1 cellular context compared by ENCODE assay signal in the genomic region with DNA sequence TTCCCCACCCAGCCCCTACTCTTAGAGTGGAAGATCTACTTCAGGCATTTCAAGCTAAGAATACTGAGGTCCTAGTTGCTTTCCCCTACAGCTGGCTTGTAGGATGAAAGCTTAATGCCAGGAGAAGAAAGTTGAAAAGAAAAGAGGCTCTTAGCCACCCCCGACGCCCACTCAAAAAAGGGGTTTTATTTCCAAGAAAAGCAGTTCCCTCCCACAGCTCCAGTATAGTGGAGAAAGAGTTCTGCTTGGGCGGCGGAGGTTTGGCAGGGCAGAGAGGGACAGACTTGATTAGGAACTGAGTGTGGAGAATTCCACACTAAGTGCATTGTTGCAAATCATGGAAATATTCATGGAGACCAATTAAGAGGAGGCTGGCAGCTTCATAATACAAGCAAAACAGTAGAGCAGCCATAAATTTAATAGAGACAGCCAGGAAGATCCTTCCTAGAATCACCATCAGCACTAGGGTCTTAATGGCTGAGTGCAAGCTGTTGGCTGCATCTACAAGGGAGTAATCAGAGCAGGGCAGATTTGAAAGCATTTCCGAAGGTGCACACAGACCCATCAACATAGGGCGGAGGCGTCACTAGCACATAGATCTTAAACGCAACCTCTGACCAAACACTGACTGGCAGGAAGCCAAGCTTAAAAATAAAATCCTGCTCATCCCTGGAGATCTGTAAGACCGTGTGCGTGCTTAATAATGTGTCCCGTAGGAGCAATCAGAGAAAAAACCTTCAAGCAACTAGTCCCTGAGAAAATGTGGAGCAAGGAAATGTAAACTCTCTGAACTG.
TF ChIP-seq lines count a peak whose summit lies in the region.

No MANE protein-coding gene starts in this region.

TF ChIP-seq in SK-N-SH treated with all-trans-retinoic acid at 6 μM for 48 hours, 23 proteins besides CTCF, POLR2A, EP300 and RAD21 (continued from another document):
- TF ChIP-seq, protein P1, sequence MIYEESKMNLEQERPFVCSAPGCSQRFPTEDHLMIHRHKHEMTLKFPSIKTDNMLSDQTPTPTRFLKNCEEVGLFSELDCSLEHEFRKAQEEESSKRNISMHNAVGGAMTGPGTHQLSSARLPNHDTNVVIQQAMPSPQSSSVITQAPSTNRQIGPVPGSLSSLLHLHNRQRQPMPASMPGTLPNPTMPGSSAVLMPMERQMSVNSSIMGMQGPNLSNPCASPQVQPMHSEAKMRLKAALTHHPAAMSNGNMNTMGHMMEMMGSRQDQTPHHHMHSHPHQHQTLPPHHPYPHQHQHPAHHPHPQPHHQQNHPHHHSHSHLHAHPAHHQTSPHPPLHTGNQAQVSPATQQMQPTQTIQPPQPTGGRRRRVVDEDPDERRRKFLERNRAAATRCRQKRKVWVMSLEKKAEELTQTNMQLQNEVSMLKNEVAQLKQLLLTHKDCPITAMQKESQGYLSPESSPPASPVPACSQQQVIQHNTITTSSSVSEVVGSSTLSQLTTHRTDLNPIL (CRISPR knock-in tag; IDR thresholded peaks at IDR 0.05; ENCODE audit: low read depth), result no peak
- TF ChIP-seq RARB (CRISPR knock-in tag; IDR thresholded peaks at IDR 0.05), result no peak
- TF ChIP-seq ZNF70 (CRISPR knock-in tag; IDR thresholded peaks at IDR 0.05), result no peak
- TF ChIP-seq ZFP3 (CRISPR knock-in tag; IDR thresholded peaks at IDR 0.05), result no peak
- no peak for TF ChIP-seq GLIS3 (CRISPR knock-in tag; IDR thresholded peaks at IDR 0.05)
- no peak for TF ChIP-seq ISL1 (CRISPR knock-in tag; IDR thresholded peaks at IDR 0.05)
- no peak for TF ChIP-seq ZFP30 (CRISPR knock-in tag; IDR thresholded peaks at IDR 0.05)
- TF ChIP-seq, protein P2, sequence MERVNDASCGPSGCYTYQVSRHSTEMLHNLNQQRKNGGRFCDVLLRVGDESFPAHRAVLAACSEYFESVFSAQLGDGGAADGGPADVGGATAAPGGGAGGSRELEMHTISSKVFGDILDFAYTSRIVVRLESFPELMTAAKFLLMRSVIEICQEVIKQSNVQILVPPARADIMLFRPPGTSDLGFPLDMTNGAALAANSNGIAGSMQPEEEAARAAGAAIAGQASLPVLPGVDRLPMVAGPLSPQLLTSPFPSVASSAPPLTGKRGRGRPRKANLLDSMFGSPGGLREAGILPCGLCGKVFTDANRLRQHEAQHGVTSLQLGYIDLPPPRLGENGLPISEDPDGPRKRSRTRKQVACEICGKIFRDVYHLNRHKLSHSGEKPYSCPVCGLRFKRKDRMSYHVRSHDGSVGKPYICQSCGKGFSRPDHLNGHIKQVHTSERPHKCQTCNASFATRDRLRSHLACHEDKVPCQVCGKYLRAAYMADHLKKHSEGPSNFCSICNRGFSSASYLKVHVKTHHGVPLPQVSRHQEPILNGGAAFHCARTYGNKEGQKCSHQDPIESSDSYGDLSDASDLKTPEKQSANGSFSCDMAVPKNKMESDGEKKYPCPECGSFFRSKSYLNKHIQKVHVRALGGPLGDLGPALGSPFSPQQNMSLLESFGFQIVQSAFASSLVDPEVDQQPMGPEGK (CRISPR knock-in tag; IDR thresholded peaks at IDR 0.05; ENCODE audit: borderline replicate concordance), result no peak
- no peak for TF ChIP-seq TCF4 (CRISPR knock-in tag; IDR thresholded peaks at IDR 0.05; ENCODE audit: borderline replicate concordance)
